ENCODE assay signal across 14 cellular contexts in genomic region chr10:79229081-79229541, GRCh38.
DNase-seq lines count a peak whose midpoint lies in the region; ATAC-seq, FAIRE-seq and TF ChIP-seq lines count a peak whose summit lies in the region.
"Had no signal": no experiment of that assay in that cellular context is flagged by ENCODE, and none has a peak within 500 bp of the region (broad histone marks: within the 10 kb centered on the region; RNA-seq: fewer than 3 reads in every experiment).

No MANE protein-coding gene starts in this region.

- ATAC-seq in GM12878 (no peak; the same call in 2 of the 3 replicates), mucosa of descending colon (peak; percentile 64), GM21576 (IDR thresholded peaks at IDR 0.05; ENCODE audit: unreplicated experiment) (no peak)
- ATAC-seq: Panc1 had no signal

- TF ChIP-seq CTCF in GM12878 (IDR thresholded peaks at IDR 0.05 in 2 of 3, conservative IDR thresholded peaks at IDR 0.05 in 1 of 3; ENCODE audit: control insufficient read depth in 2 of 3, extremely low read depth in 1 of 3, insufficient read depth in 1 of 3, low read depth in 3 of 3, low read length in 3 of 3) = no peak
- TF ChIP-seq CTCF in mucosa of descending colon (IDR thresholded peaks at IDR 0.05) = no peak

- H2AFZ ChIP-seq in GM12878 (ENCODE audit: control insufficient read depth, low read depth, low read length) = no peak overlapping the region

- no peaks in the 10 kb centered on the region for H3K79me2 ChIP-seq in GM12878 (ENCODE audit: control insufficient read depth, insufficient read depth, low read length)

- POLR2A ChIA-PET in GM12878 (lab: Charles Lee) = interaction anchor here (1.2 kb wide), 1 partner anchor 10 kb away, joined by 4 read pairs; no protein-coding TSS in a partner anchor

- CTCF ChIA-PET in GM12878 (lab: Yijun Ruan, JAX) = interaction anchor here (0.6 to 1.4 kb wide), 4 partner anchors 10 to 137 kb away, joined by 3 to 5 read pairs (median 3); no protein-coding TSS in a partner anchor

- intact Hi-C loops in GM12878 (cut with micrococcal nuclease; ENCODE audit: unreplicated experiment) (no loop called here), mucosa of descending colon (cut with DNase I, micrococcal nuclease) (no loop called here)

- in situ Hi-C loops in GM12878 (cut with MboI) = no loop called here

- H3K4me2 ChIP-seq in GM12878 (ENCODE audit: control insufficient read depth, insufficient read depth) = no peak overlapping the region

- RAD21 ChIA-PET in GM12878 (lab: Charles Lee; ENCODE audit: unreplicated experiment) = no interaction called here

- no peak overlapping the region for H3K4me3 ChIP-seq in GM12878
- no peak overlapping the region for H3K4me3 ChIP-seq in mucosa of descending colon
- H3K4me3 ChIP-seq: heart left ventricle, upper lobe of left lung had no signal

- no peak overlapping the region for H3K9ac ChIP-seq in GM12878 (ENCODE audit: control insufficient read depth, insufficient read depth, low read length)

- H3K27me3 ChIP-seq in GM12878 (replicated peaks in 1 of 2; ENCODE audit: control insufficient read depth in 2 of 2, insufficient read depth in 2 of 2, low read length in 1 of 2) = peaks cover 0 to 2% of the 10 kb centered on the region in 2 experiments; a peak in 1 of 4 replicates
- H3K27me3 ChIP-seq: heart left ventricle, upper lobe of left lung had no signal

- no peak overlapping the region for H3K27ac ChIP-seq in GM12878 (ENCODE audit: control insufficient read depth, insufficient read depth)

- peak; percentile 13 for DNase-seq in DMS 273 treated with DMSO at 0.1 percent for 48 hours (lab: John Stamatoyannopoulos, UW)
- peak; percentile 10 to 38 for DNase-seq in NCI-H187 (lab: John Stamatoyannopoulos, UW)
- DNase-seq in GM12878 (ENCODE audit: low read depth, low spot score) = no peak
- DNase-seq in mucosa of descending colon = no peak
- DNase-seq in ureter (ENCODE audit: low spot score) = no peak
- no peak for DNase-seq in T-helper 2 cell
- DNase-seq in erythroblast (lab: John Stamatoyannopoulos, UW) = no peak
- DNase-seq: activated CD8-positive, alpha-beta memory T cell treated with anti-CD3 and anti-CD28 coated beads, Interleukin-2, amount 50 U/mL, for 4 hours; CD4-positive, alpha-beta T cell; heart left ventricle; upper lobe of left lung had no signal

- no peak for TF ChIP-seq RAD21 in GM12878 (IDR thresholded peaks at IDR 0.05; ENCODE audit: insufficient read depth, low read depth, low read length)

- H3K36me3 ChIP-seq in GM12878 (ENCODE audit: control insufficient read depth in 2 of 2, insufficient read depth in 2 of 2, low read length in 1 of 2) = no peaks in the 10 kb centered on the region
- no peaks in the 10 kb centered on the region for H3K36me3 ChIP-seq in mucosa of descending colon (ENCODE audit: low read depth)

- BruUV-seq in GM12878 (replicated peaks; lab: Mats Ljungman, UMichigan) = no TSS peak

- WGBS in GM12878 (ENCODE audit: insufficient coverage, insufficient replicate concordance, low lambda C conversion rate, missing lambda C conversion rate) = 36% methylated on average over 5 of the region's 5 CpGs

- H4K20me1 ChIP-seq in GM12878 (ENCODE audit: control insufficient read depth, insufficient read depth) = no peaks in the 10 kb centered on the region

- no peak for FAIRE-seq in GM12878 (lab: Jason Lieb, UNC)
- FAIRE-seq: TTC549 had no signal

- H3K9me3 ChIP-seq in GM12878 (replicated peaks; ENCODE audit: control insufficient read depth, insufficient read depth, low read length) = no peaks in the 10 kb centered on the region
- H3K9me3 ChIP-seq in mucosa of descending colon = no peaks in the 10 kb centered on the region
- H3K9me3 ChIP-seq: heart left ventricle, upper lobe of left lung had no signal

- SMC1A ChIA-PET in GM12878 (lab: Charles Lee; ENCODE audit: uncharacterized antibody, unreplicated experiment) = interaction anchor here (0.9 to 1.3 kb wide), 4 partner anchors 11 to 36 kb away, joined by 3 to 4 read pairs (median 4); no protein-coding TSS in a partner anchor

- TF ChIP-seq EP300 in GM12878 (IDR thresholded peaks at IDR 0.05; ENCODE audit: borderline replicate concordance in 1 of 2, control insufficient read depth in 1 of 2, low read depth in 2 of 2, low read length in 2 of 2) = no peak

- H3K4me1 ChIP-seq in GM12878 (ENCODE audit: control insufficient read depth, insufficient read depth, low read length) (peaks cover 11% of the 10 kb centered on the region), mucosa of descending colon (ENCODE audit: low read depth) (no peaks in the 10 kb centered on the region)

- TF ChIP-seq POLR2A in GM12878 (IDR thresholded peaks at IDR 0.05; ENCODE audit: low read depth, low read length) = no peak
- TF ChIP-seq POLR2A in erythroblast (IDR thresholded peaks at IDR 0.05; ENCODE audit: low read length) = no peak

TF ChIP-seq in GM12878, 131 proteins besides CTCF, POLR2A, EP300 and RAD21 (continues in another document):
- 0 out of 2 replicates have a peak, but pooled peaks have one; percentile 16 for TF ChIP-seq PKNOX1 (IDR thresholded peaks at IDR 0.05)
- TF ChIP-seq ZNF217 (IDR thresholded peaks at IDR 0.05) = no peak
- TF ChIP-seq RELA (IDR thresholded peaks at IDR 0.05; ENCODE audit: borderline replicate concordance, partially characterized antibody) = no peak
- no peak for TF ChIP-seq ZBED1 (IDR thresholded peaks at IDR 0.05; ENCODE audit: borderline replicate concordance)
- no peak for TF ChIP-seq IKZF2 (IDR thresholded peaks at IDR 0.05)
- TF ChIP-seq HDGF (IDR thresholded peaks at IDR 0.05) = no peak
- no peak for TF ChIP-seq SMAD5 (IDR thresholded peaks at IDR 0.05; ENCODE audit: low read depth)
- TF ChIP-seq ZBTB11 (CRISPR knock-in tag; IDR thresholded peaks at IDR 0.05) = no peak
- no peak for TF ChIP-seq E2F4 (IDR thresholded peaks at IDR 0.05; ENCODE audit: low read depth, low read length)
- TF ChIP-seq ESRRA (IDR thresholded peaks at IDR 0.05; ENCODE audit: low read length) = no peak
- TF ChIP-seq NFIC (IDR thresholded peaks at IDR 0.05; ENCODE audit: low read depth, low read length) = no peak
- no peak for TF ChIP-seq ZNF384 (IDR thresholded peaks at IDR 0.05; ENCODE audit: borderline replicate concordance, low read depth, low read length)
- no peak for TF ChIP-seq RCOR1 (conservative IDR thresholded peaks at IDR 0.05; ENCODE audit: low read depth, low read length)
- peak; percentile 82 for TF ChIP-seq TCF3 (IDR thresholded peaks at IDR 0.05; ENCODE audit: borderline replicate concordance, insufficient read depth, low read depth, low read length)
- TF ChIP-seq SMC3 (IDR thresholded peaks at IDR 0.05; ENCODE audit: borderline replicate concordance, low read length) = no peak
- no peak for TF ChIP-seq MTA3 (IDR thresholded peaks at IDR 0.05; ENCODE audit: borderline replicate concordance, low read length)

Comparison
In these comparisons a context has a peak if more than half of its experiments do, and no peak if none do; other contexts are left out.
1. DNase-seq: peak in DMS 273 treated with DMSO at 0.1 percent for 48 hours (single experiment) and NCI-H187 (2 of 2); none in GM12878 (single experiment), mucosa of descending colon (0 of 3), ureter (single experiment), T-helper 2 cell (0 of 5) and erythroblast (0 of 2).